Comparison of ENCODE assay signal across 27 cellular contexts in genomic region chr22:19996694-19997384, GRCh38. TPM values are rescaled to one million over a fixed set of nuclear protein-coding genes. Genes with fewer than 3 reads are reported as not detected.
DNase-seq lines count a peak whose midpoint lies in the region; ATAC-seq and TF ChIP-seq lines count a peak whose summit lies in the region.
"Had no signal": no experiment of that assay in that cellular context is flagged by ENCODE, and none has a peak within 500 bp of the region (broad histone marks: within the 10 kb centered on the region; RNA-seq: fewer than 3 reads in every experiment).

No MANE protein-coding gene starts in this region.

- ATAC-seq in mucosa of descending colon (no peak), HG02571 (IDR thresholded peaks at IDR 0.05; ENCODE audit: unreplicated experiment) (no peak), GM21423 (IDR thresholded peaks at IDR 0.05; ENCODE audit: unreplicated experiment) (no peak)
- ATAC-seq: GM12878; PC-3; stimulated activated naive B cell treated with anti-CD40 and anti-IgM and Interleukin-4, amounts not matched to agents 10 μg/mL and 1 μg/mL and 100 μg/mL, for 72 hours; T-helper 17 cell had no signal

- H3K4me1 ChIP-seq in mucosa of descending colon (ENCODE audit: low read depth) (no peaks in the 10 kb centered on the region), tibial nerve (peaks cover 0 to 96% (median 59%) of the 10 kb centered on the region in 4 donors)

- POLR2A ChIA-PET in activated CD4-positive, alpha-beta memory T cell treated with anti-CD3 and anti-CD28 coated beads, Interleukin-2, amount 10 ng/mL, durations not matched to agents 7 days and 5 days (lab: Charles Lee): no interaction called here

- intact Hi-C loops in mucosa of descending colon (cut with DNase I, micrococcal nuclease): no loop called here

- 65 to 68% methylated on average over 10 to 12 of the region's 12 CpGs for WGBS in tibial nerve, 2 donors

- DNase-seq in NCI-H82 treated with DMSO at 0.1 percent for 48 hours (lab: John Stamatoyannopoulos, UW; ENCODE audit: unreplicated experiment) (peak; percentile 39), chondrocyte (ENCODE audit: low spot score) (peak; percentile 83), mucosa of descending colon (peak in 2 of 3 donors; percentile 14 to 33), tibial nerve (ENCODE audit: low spot score in 2 of 2) (no peak)
- DNase-seq in activated CD4-positive, alpha-beta memory T cell treated with anti-CD3 and anti-CD28 coated beads, Interleukin-2, amount 10 ng/mL, durations not matched to agents 7 days and 5 days: no peak
- DNase-seq: activated CD4-positive, alpha-beta memory T cell treated with anti-CD3 and anti-CD28 coated beads for 36 hours; activated T-cell treated with anti-CD3 and anti-CD28 coated beads for 4 hours; amniotic stem cell; DMS79; effector CD8-positive, alpha-beta T cell; esophagus squamous epithelium; head of caudate nucleus; KBM-7; MV-4-11; NCI-H187 treated with DMSO at 0.1 percent for 48 hours; NCI-H2227 treated with DMSO at 0.1 percent for 48 hours; PC-3; sigmoid colon; SJCRH30; stimulated activated CD4-positive, alpha-beta T cell treated with anti-CD3 and anti-CD28 coated beads, Interleukin-1b, Interleukin-23, amount 100 ng/mL, for 48 hours; stimulated activated naive B cell treated with anti-CD40 and anti-IgM and Interleukin-4, amounts not matched to agents 10 μg/mL and 1 μg/mL and 100 μg/mL, for 72 hours; T-helper 17 cell; testis had no signal

- H3K36me3 ChIP-seq in mucosa of descending colon (ENCODE audit: low read depth): no peaks in the 10 kb centered on the region
- no peaks in the 10 kb centered on the region for H3K36me3 ChIP-seq in tibial nerve
- H3K36me3 ChIP-seq: esophagus squamous epithelium, sigmoid colon, SJCRH30 had no signal

- peak overlapping the region; percentile 62 to 93 (median 80) for H3K27ac ChIP-seq in tibial nerve
- H3K27ac ChIP-seq: SJCRH30, testis had no signal

- H3K4me3 ChIP-seq in mucosa of descending colon: no peak overlapping the region
- no peak overlapping the region for H3K4me3 ChIP-seq in tibial nerve
- H3K4me3 ChIP-seq: esophagus squamous epithelium, GM12878, sigmoid colon, SJCRH30, testis had no signal

- H3K27me3 Mint-ChIP-seq in chondrocyte (ENCODE audit: low read depth): no peaks in the 10 kb centered on the region
- H3K27me3 Mint-ChIP-seq in activated CD4-positive, alpha-beta memory T cell treated with anti-CD3 and anti-CD28 coated beads, Interleukin-2, amount 10 ng/mL, durations not matched to agents 7 days and 5 days: peaks cover 3% of the 10 kb centered on the region
- H3K27me3 Mint-ChIP-seq: activated CD4-positive, alpha-beta memory T cell treated with anti-CD3 and anti-CD28 coated beads for 36 hours; central memory CD8-positive, alpha-beta T cell; T-helper 17 cell had no signal

- H3K4me3 Mint-ChIP-seq in chondrocyte (ENCODE audit: unreplicated experiment): no peak overlapping the region
- H3K4me3 Mint-ChIP-seq in activated CD4-positive, alpha-beta memory T cell treated with anti-CD3 and anti-CD28 coated beads, Interleukin-2, amount 10 ng/mL, durations not matched to agents 7 days and 5 days: no peak overlapping the region
- H3K4me3 Mint-ChIP-seq: activated CD4-positive, alpha-beta memory T cell treated with anti-CD3 and anti-CD28 coated beads for 36 hours; central memory CD8-positive, alpha-beta T cell; stimulated activated naive B cell treated with anti-CD40 and anti-IgM and Interleukin-4, amounts not matched to agents 10 μg/mL and 1 μg/mL and 100 μg/mL, for 72 hours; T-helper 17 cell had no signal

- H3K4me1 Mint-ChIP-seq in chondrocyte (ENCODE audit: low read depth): peaks cover 34% of the 10 kb centered on the region
- no peaks in the 10 kb centered on the region for H3K4me1 Mint-ChIP-seq in activated CD4-positive, alpha-beta memory T cell treated with anti-CD3 and anti-CD28 coated beads, Interleukin-2, amount 10 ng/mL, durations not matched to agents 7 days and 5 days
- H3K4me1 Mint-ChIP-seq: central memory CD8-positive, alpha-beta T cell had no signal

- no peaks in the 10 kb centered on the region for H3K36me3 Mint-ChIP-seq in chondrocyte (ENCODE audit: low read depth)
- H3K36me3 Mint-ChIP-seq in activated CD4-positive, alpha-beta memory T cell treated with anti-CD3 and anti-CD28 coated beads, Interleukin-2, amount 10 ng/mL, durations not matched to agents 7 days and 5 days (ENCODE audit: low read depth): no peaks in the 10 kb centered on the region
- H3K36me3 Mint-ChIP-seq: activated CD4-positive, alpha-beta memory T cell treated with anti-CD3 and anti-CD28 coated beads for 36 hours; stimulated activated naive B cell treated with anti-CD40 and anti-IgM and Interleukin-4, amounts not matched to agents 10 μg/mL and 1 μg/mL and 100 μg/mL, for 72 hours had no signal

- no peaks in the 10 kb centered on the region for H3K27me3 ChIP-seq in tibial nerve
- H3K27me3 ChIP-seq: esophagus squamous epithelium, sigmoid colon, SJCRH30, testis had no signal

- H3K9me3 Mint-ChIP-seq in chondrocyte (ENCODE audit: low read depth): no peaks in the 10 kb centered on the region
- H3K9me3 Mint-ChIP-seq in activated CD4-positive, alpha-beta memory T cell treated with anti-CD3 and anti-CD28 coated beads, Interleukin-2, amount 10 ng/mL, durations not matched to agents 7 days and 5 days: peaks cover 2% of the 10 kb centered on the region
- H3K9me3 Mint-ChIP-seq: activated CD4-positive, alpha-beta memory T cell treated with anti-CD3 and anti-CD28 coated beads for 36 hours; central memory CD8-positive, alpha-beta T cell had no signal

- no peak for TF ChIP-seq CTCF in chondrocyte (IDR thresholded peaks at IDR 0.05)
- no peak for TF ChIP-seq CTCF in mucosa of descending colon (IDR thresholded peaks at IDR 0.05)
- no peak for TF ChIP-seq CTCF in tibial nerve (IDR thresholded peaks at IDR 0.05)

- H3K9me3 ChIP-seq in mucosa of descending colon (no peaks in the 10 kb centered on the region), tibial nerve (no peaks in the 10 kb centered on the region)
- H3K9me3 ChIP-seq: esophagus squamous epithelium, sigmoid colon, SJCRH30, testis had no signal

- TF ChIP-seq EP300 in tibial nerve (IDR thresholded peaks at IDR 0.05): no peak

- no peak overlapping the region for H3K27ac Mint-ChIP-seq in chondrocyte (ENCODE audit: unreplicated experiment)
- no peak overlapping the region for H3K27ac Mint-ChIP-seq in activated CD4-positive, alpha-beta memory T cell treated with anti-CD3 and anti-CD28 coated beads, Interleukin-2, amount 10 ng/mL, durations not matched to agents 7 days and 5 days
- H3K27ac Mint-ChIP-seq: activated CD4-positive, alpha-beta memory T cell treated with anti-CD3 and anti-CD28 coated beads for 36 hours; stimulated activated naive B cell treated with anti-CD40 and anti-IgM and Interleukin-4, amounts not matched to agents 10 μg/mL and 1 μg/mL and 100 μg/mL, for 72 hours; T-helper 17 cell had no signal

- no peak for TF ChIP-seq POLR2A in tibial nerve (IDR thresholded peaks at IDR 0.05)

- CTCF ChIA-PET in activated CD4-positive, alpha-beta memory T cell treated with anti-CD3 and anti-CD28 coated beads, Interleukin-2, amount 10 ng/mL, durations not matched to agents 7 days and 5 days (lab: Charles Lee): no interaction called here

RNA-seq across cellular contexts. Expression of gene ARVCF, which starts 19.8 kb away (rescaled TPM):
- 15.2 to 24.2 TPM (median 21.5 TPM) in 3 replicates for total RNA-seq in chondrocyte
- total RNA-seq in mucosa of descending colon: 10 to 100 TPM; 11.2 to 15.3 (median 15.1) TPM
- total RNA-seq in tibial nerve: 10 to 100 TPM; 47.5 to 98.3 (median 80.6) TPM
- under 1 TPM; 0.58 to 0.71 TPM for total RNA-seq in activated CD4-positive, alpha-beta memory T cell treated with anti-CD3 and anti-CD28 coated beads, Interleukin-2, amount 10 ng/mL, durations not matched to agents 7 days and 5 days

RNA-seq across cellular contexts. Expression of gene TANGO2, which starts 24.1 kb away (rescaled TPM):
- total RNA-seq in chondrocyte (21.7 to 30.4 TPM (median 30.1 TPM) in 3 replicates), mucosa of descending colon (10 to 100 TPM; 17.5 to 29.7 (median 27.6) TPM), tibial nerve (10 to 100 TPM; 31.7 to 56.7 (median 39.0) TPM)
- total RNA-seq in activated CD4-positive, alpha-beta memory T cell treated with anti-CD3 and anti-CD28 coated beads, Interleukin-2, amount 10 ng/mL, durations not matched to agents 7 days and 5 days: 10 to 100 TPM; 39.1 to 44.5 TPM

RNA-seq across cellular contexts. Expression of gene TXNRD2, which starts 55.2 kb away (rescaled TPM):
- total RNA-seq in chondrocyte: 12.5 to 15.8 TPM (median 14.1 TPM) in 3 replicates
- total RNA-seq in mucosa of descending colon: 10 to 100 TPM; 20.9 to 23.6 (median 22.6) TPM
- 10 to 100 TPM; 34.8 to 40.6 (median 37.8) TPM for total RNA-seq in tibial nerve
- 10 to 100 TPM; 18.9 to 19.1 TPM for total RNA-seq in activated CD4-positive, alpha-beta memory T cell treated with anti-CD3 and anti-CD28 coated beads, Interleukin-2, amount 10 ng/mL, durations not matched to agents 7 days and 5 days

RNA-seq across cellular contexts. Expression of gene COMT, which starts 55.3 kb away (rescaled TPM):
- total RNA-seq in chondrocyte: 66.6 to 186 TPM (median 177 TPM) in 3 replicates
- 10 to 100 TPM; 61.2 to 88.7 (median 70.7) TPM for total RNA-seq in mucosa of descending colon
- total RNA-seq in tibial nerve: 100 to 1,000 TPM; 212 to 306 (median 240) TPM
- total RNA-seq in activated CD4-positive, alpha-beta memory T cell treated with anti-CD3 and anti-CD28 coated beads, Interleukin-2, amount 10 ng/mL, durations not matched to agents 7 days and 5 days: 10 to 100 TPM; 78.7 to 79.3 TPM

Comparison
In these comparisons a context has a peak if more than half of its experiments do, and no peak if none do; other contexts are left out.
1. DNase-seq: peak in NCI-H82 treated with DMSO at 0.1 percent for 48 hours (single experiment), chondrocyte (single experiment) and mucosa of descending colon (2 of 3); none in tibial nerve (0 of 2) and activated CD4-positive, alpha-beta memory T cell treated with anti-CD3 and anti-CD28 coated beads, Interleukin-2, amount 10 ng/mL, durations not matched to agents 7 days and 5 days (single experiment).